18 cellular contexts compared by ENCODE assay signal in the genomic region with DNA sequence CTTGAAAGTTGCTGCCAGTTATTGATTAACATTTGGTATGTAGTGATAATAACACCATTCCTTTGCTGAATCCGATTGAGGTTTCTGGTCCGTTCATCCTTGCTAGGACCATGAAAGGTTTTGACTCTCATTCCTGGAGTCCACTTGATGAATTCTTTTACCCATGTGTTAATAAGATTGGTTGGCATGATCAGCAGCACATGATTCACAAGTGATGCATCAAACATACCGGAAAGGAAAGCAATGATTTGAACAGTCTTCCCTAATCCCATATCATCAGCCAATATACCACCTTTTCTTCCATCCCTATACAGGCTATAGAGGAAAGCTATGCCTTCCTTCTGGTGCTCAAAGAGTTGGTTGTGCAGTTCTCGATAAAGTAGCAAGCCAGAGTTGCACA. TPM values are rescaled to one million over a fixed set of nuclear protein-coding genes. Genes with fewer than 3 reads are reported as not detected.
DNase-seq lines count a peak whose midpoint lies in the region; TF ChIP-seq lines count a peak whose summit lies in the region.
"Had no signal": no experiment of that assay in that cellular context is flagged by ENCODE, and none has a peak within 500 bp of the region (broad histone marks: within the 10 kb centered on the region; RNA-seq: fewer than 3 reads in every experiment).

No MANE protein-coding gene starts in this region.

- WGBS in mesenchymal stem cell = 96% methylated on average over 4 of the region's 4 CpGs

- H3K4me2 ChIP-seq in mesenchymal stem cell (ENCODE audit: low read length, poor library complexity, severe bottlenecking) = no peak overlapping the region

- no peak overlapping the region for H2BK15ac ChIP-seq in mesenchymal stem cell (ENCODE audit: low read depth, poor library complexity, severe bottlenecking)

- H3K79me1 ChIP-seq in mesenchymal stem cell (replicated peaks; ENCODE audit: low read length, poor library complexity, severe bottlenecking) = peaks cover 11% of the 10 kb centered on the region

- DNase-seq in AG10803 (ENCODE audit: low read depth) (peak; percentile 22), HCEC 1CT (peak; percentile 34), epithelial cell of esophagus (ENCODE audit: low read depth) (peak; percentile 16), mesenchymal stem cell (no peak), D341Med (ENCODE audit: low spot score) (no peak), NCI-H2029 treated with DMSO at 0.1 percent for 48 hours (lab: John Stamatoyannopoulos, UW) (no peak)
- no peak for DNase-seq in activated CD4-positive, alpha-beta T cell treated with anti-CD3 and anti-CD28 coated beads, Interleukin-2, amount 50 U/mL, for 1 hour
- DNase-seq: DMS 273 treated with DMSO at 0.1 percent for 48 hours, H9, Kasumi-1, MM.1S, NCI-H1092, NCI-H1436 treated with DMSO at 0.1 percent for 48 hours, NCI-H2081, NCI-H2171 treated with DMSO at 0.1 percent for 48 hours, NCI-H446 treated with DMSO at 0.1 percent for 48 hours, NCI-H69, Peyer's patch had no signal

- H3K4me3 ChIP-seq in AG10803 (ENCODE audit: low read length) = no peak overlapping the region
- H3K4me3 ChIP-seq in epithelial cell of esophagus (ENCODE audit: low read length) = no peak overlapping the region
- H3K4me3 ChIP-seq in mesenchymal stem cell (ENCODE audit: insufficient read depth in 1 of 2, low read depth in 1 of 2, low read length in 2 of 2) = peak overlapping the region in 1 of 2 experiments; percentile 26
- H3K4me3 ChIP-seq: Peyer's patch had no signal

- H3K18ac ChIP-seq in mesenchymal stem cell (ENCODE audit: low read depth in 1 of 2, low read length in 2 of 2) = no peak overlapping the region

- H3K9ac ChIP-seq in mesenchymal stem cell (ENCODE audit: low read length) = no peak overlapping the region

- H3K27me3 ChIP-seq in mesenchymal stem cell (ENCODE audit: control insufficient read depth in 1 of 2, insufficient read depth in 1 of 2, low read length in 2 of 2) = peaks cover 0 to 29% of the 10 kb centered on the region in 2 experiments
- H3K27me3 ChIP-seq: Peyer's patch had no signal

- H2AFZ ChIP-seq in mesenchymal stem cell (ENCODE audit: low read depth, low read length) = no peak overlapping the region

- H3K27ac ChIP-seq in mesenchymal stem cell (ENCODE audit: low read length, poor library complexity, severe bottlenecking) = peak overlapping the region; percentile 74
- H3K27ac ChIP-seq: Peyer's patch had no signal

- H4K8ac ChIP-seq in mesenchymal stem cell (ENCODE audit: low read length) = no peak overlapping the region

- H3K14ac ChIP-seq in mesenchymal stem cell (ENCODE audit: low read length in 2 of 2) = no peak overlapping the region

- H2BK12ac ChIP-seq in mesenchymal stem cell (ENCODE audit: low read length in 2 of 2) = no peak overlapping the region

- H4K91ac ChIP-seq in mesenchymal stem cell (ENCODE audit: low read length) = no peak overlapping the region

- no peak overlapping the region for H2BK120ac ChIP-seq in mesenchymal stem cell (ENCODE audit: low read depth, low read length)

- H3K36me3 ChIP-seq in mesenchymal stem cell (ENCODE audit: control insufficient read depth in 1 of 2, insufficient read depth in 2 of 2, low read depth in 1 of 2, low read length in 2 of 2) = peaks cover 2 to 19% of the 10 kb centered on the region in 2 experiments
- H3K36me3 ChIP-seq: Peyer's patch had no signal

- TF ChIP-seq CTCF in AG10803 (conservative IDR thresholded peaks at IDR 0.05; ENCODE audit: low read length) = no peak
- no peak for TF ChIP-seq CTCF in epithelial cell of esophagus (IDR thresholded peaks at IDR 0.05; ENCODE audit: insufficient read depth, low read depth, low read length, missing control alignments)

- H3K4me1 ChIP-seq in mesenchymal stem cell (ENCODE audit: control insufficient read depth, insufficient read depth, low read depth, low read length) = no peaks in the 10 kb centered on the region
- H3K4me1 ChIP-seq: Peyer's patch had no signal

- no peak overlapping the region for H2AK5ac ChIP-seq in mesenchymal stem cell (ENCODE audit: low read length, severe bottlenecking)

- H3K4ac ChIP-seq in mesenchymal stem cell (ENCODE audit: low read depth in 1 of 2, low read length in 2 of 2) = no peak overlapping the region

- H2BK5ac ChIP-seq in mesenchymal stem cell (ENCODE audit: low read depth, low read length, poor library complexity, severe bottlenecking) = no peak overlapping the region

- H3K23ac ChIP-seq in mesenchymal stem cell (ENCODE audit: low read length in 2 of 2) = no peak overlapping the region

- no peaks in the 10 kb centered on the region for H3K9me3 ChIP-seq in mesenchymal stem cell (ENCODE audit: control insufficient read depth, low read length)
- H3K9me3 ChIP-seq: Peyer's patch had no signal

RNA-seq across cellular contexts. Expression of gene PIN4, which starts 26.6 kb away (rescaled TPM):
- 26.3 TPM for polyA plus RNA-seq in mesenchymal stem cell (2013, experiment 1 of 2)
- polyA plus RNA-seq in mesenchymal stem cell (2013, experiment 2 of 2) = 24.5 TPM

RNA-seq across cellular contexts. Expression of gene ERCC6L, which starts 30.7 kb away (rescaled TPM):
- 0.61 TPM for polyA plus RNA-seq in mesenchymal stem cell (2013, experiment 1 of 2)
- 0.62 TPM for polyA plus RNA-seq in mesenchymal stem cell (2013, experiment 2 of 2)

Comparison
In these comparisons a context has a peak if more than half of its experiments do, and no peak if none do; other contexts are left out.
1. DNase-seq: peak in AG10803 (single experiment), HCEC 1CT (single experiment) and epithelial cell of esophagus (single experiment); none in mesenchymal stem cell (single experiment), activated CD4-positive, alpha-beta T cell treated with anti-CD3 and anti-CD28 coated beads, Interleukin-2, amount 50 U/mL, for 1 hour (single experiment), D341Med (single experiment) and NCI-H2029 treated with DMSO at 0.1 percent for 48 hours (single experiment).